Comparison of ENCODE assay signal across 8 cellular contexts in genomic region chr17:68205251-68205807, GRCh38. TPM values are rescaled to one million over a fixed set of nuclear protein-coding genes. Genes with fewer than 3 reads are reported as not detected.
DNase-seq lines count a peak whose midpoint lies in the region; ATAC-seq, FAIRE-seq and TF ChIP-seq lines count a peak whose summit lies in the region.

No MANE protein-coding gene starts in this region.

- H3K9me3 ChIP-seq in osteoblast (ENCODE audit: low read depth, low read length) (no peaks in the 10 kb centered on the region), thoracic aorta (no peaks in the 10 kb centered on the region)

- H3K79me2 ChIP-seq in osteoblast (ENCODE audit: insufficient read depth, low read length), result peaks cover 8% of the 10 kb centered on the region

- H3K4me1 ChIP-seq in osteoblast (ENCODE audit: insufficient read depth, low read length), result peaks cover 11% of the 10 kb centered on the region
- H3K4me1 ChIP-seq in thoracic aorta (ENCODE audit: control insufficient read depth in 1 of 2, low read depth in 2 of 2), result peaks cover 6 to 22% of the 10 kb centered on the region in 2 donors

- no peaks in the 10 kb centered on the region for H4K20me1 ChIP-seq in osteoblast (ENCODE audit: insufficient read depth, low read length)

- TF ChIP-seq POLR2A in H54 (IDR thresholded peaks at IDR 0.05; ENCODE audit: low read depth, low read length), result peak; percentile 45

- no peak for FAIRE-seq in H54 (lab: Jason Lieb, UNC)

- H3K36me3 ChIP-seq in osteoblast (ENCODE audit: insufficient read depth, low read length) (no peaks in the 10 kb centered on the region), thoracic aorta (no peaks in the 10 kb centered on the region)

- peak overlapping the region; percentile 94 for H2AFZ ChIP-seq in osteoblast (ENCODE audit: low read length)

- no peak overlapping the region for H3K27ac ChIP-seq in osteoblast (ENCODE audit: low read depth, low read length)
- peak overlapping the region; percentile 35 to 43 for H3K27ac ChIP-seq in thoracic aorta

- peak; percentile 84 for ATAC-seq in thoracic aorta (ENCODE audit: insufficient number of reproducible peaks, low FRiP score, low read depth)

- DNase-seq in GF-D8 (lab: John Stamatoyannopoulos, UW), result peak; percentile 7
- peak; percentile 96 for DNase-seq in H54 (ENCODE audit: insufficient read length, low spot score)
- peak; percentile 42 for DNase-seq in LNCaP clone FGC (ENCODE audit: low read depth)
- DNase-seq in SHP77 treated with DMSO at 0.1 percent for 48 hours (lab: John Stamatoyannopoulos, UW), result peak; percentile 46
- peak; percentile 92 for DNase-seq in activated naive CD4-positive, alpha-beta T cell treated with Interleukin-2 at 50 U/mL for 16 hours
- DNase-seq in globus pallidus (ENCODE audit: low spot score), result peak; percentile 95
- peak; percentile 100 for DNase-seq in osteoblast (ENCODE audit: insufficient read length, low spot score, missing footprints)
- peak; percentile 69 for DNase-seq in thoracic aorta (ENCODE audit: low spot score)

- peak; percentile 97 for TF ChIP-seq CTCF in LNCaP clone FGC (IDR thresholded peaks at IDR 0.05; ENCODE audit: control insufficient read depth, extremely low read depth, insufficient read depth)
- TF ChIP-seq CTCF in osteoblast (IDR thresholded peaks at IDR 0.05; ENCODE audit: extremely low read depth, low read depth, low read length), result peak; percentile 70
- TF ChIP-seq CTCF in thoracic aorta (IDR thresholded peaks at IDR 0.05), result peak; percentile 87

- H3K4me2 ChIP-seq in osteoblast (ENCODE audit: insufficient read depth, low read length), result peak overlapping the region; percentile 86

- peak overlapping the region; percentile 69 for H3K4me3 ChIP-seq in LNCaP clone FGC (ENCODE audit: low read depth, low read length)
- peak overlapping the region; percentile 82 for H3K4me3 ChIP-seq in osteoblast (ENCODE audit: insufficient read depth, low read length)
- H3K4me3 ChIP-seq in thoracic aorta, result peak overlapping the region; percentile 93

- peaks cover 4% of the 10 kb centered on the region for H3K27me3 ChIP-seq in osteoblast (ENCODE audit: insufficient read depth, low read length)
- no peaks in the 10 kb centered on the region for H3K27me3 ChIP-seq in thoracic aorta (replicated peaks; ENCODE audit: insufficient read depth)

RNA-seq across cellular contexts. Expression of gene AMZ2, which starts 42.5 kb away (rescaled TPM):
- 80.3 and 84.0 TPM in 2 replicates for total RNA-seq in osteoblast
- 10 to 100 TPM; 28.7 to 42.6 TPM for total RNA-seq in thoracic aorta

Comparison
In these comparisons a context has a peak if more than half of its experiments do, and no peak if none do; other contexts are left out.
1. DNase-seq: peak in every context shown above with its lines; median percentile 100 in osteoblast; 96 in H54; 95 in globus pallidus; 92 in activated naive CD4-positive, alpha-beta T cell treated with Interleukin-2 at 50 U/mL for 16 hours; 69 in thoracic aorta; 46 in SHP77 treated with DMSO at 0.1 percent for 48 hours; 42 in LNCaP clone FGC; 7 in GF-D8.